15 cellular contexts compared by ENCODE assay signal in the genomic region with DNA sequence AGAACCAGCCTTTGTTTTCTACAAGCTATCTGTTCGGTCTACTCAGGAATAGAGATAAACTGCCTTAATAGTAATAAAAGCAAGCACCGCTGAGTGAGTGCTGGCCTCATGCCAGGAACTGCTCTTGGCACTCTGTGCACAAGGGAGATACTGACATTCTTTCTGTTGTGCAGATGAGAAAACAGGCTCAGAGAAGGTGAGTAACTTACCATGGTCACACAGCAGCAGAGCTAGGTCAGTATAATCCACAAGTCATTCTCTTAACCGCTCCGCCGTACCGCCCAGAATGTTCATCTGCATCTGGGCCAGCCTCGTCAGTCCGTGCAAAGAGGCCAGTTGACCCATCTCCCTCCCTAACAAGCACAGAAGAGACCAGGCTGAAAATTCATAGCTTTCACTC. TPM values are rescaled to one million over a fixed set of nuclear protein-coding genes. Genes with fewer than 3 reads are reported as not detected.
DNase-seq lines count a peak whose midpoint lies in the region; ATAC-seq and TF ChIP-seq lines count a peak whose summit lies in the region.
"Had no signal": no experiment of that assay in that cellular context is flagged by ENCODE, and none has a peak within 500 bp of the region (broad histone marks: within the 10 kb centered on the region; RNA-seq: fewer than 3 reads in every experiment).

No MANE protein-coding gene starts in this region.

- TF ChIP-seq EP300 in esophagus muscularis mucosa (IDR thresholded peaks at IDR 0.05), result no peak

- H3K9me3 ChIP-seq in MG63 (no peaks in the 10 kb centered on the region), right lobe of liver (no peaks in the 10 kb centered on the region), esophagus muscularis mucosa (no peaks in the 10 kb centered on the region)
- H3K9me3 ChIP-seq: colonic mucosa had no signal

- TF ChIP-seq CTCF in cardiac fibroblast (IDR thresholded peaks at IDR 0.05; ENCODE audit: low read depth, low read length) (no peak), right lobe of liver (IDR thresholded peaks at IDR 0.05) (no peak), esophagus muscularis mucosa (IDR thresholded peaks at IDR 0.05) (no peak)

- H3K36me3 ChIP-seq in MG63 (peaks cover 84% of the 10 kb centered on the region), right lobe of liver (peaks cover 0 to 11% (median 1%) of the 10 kb centered on the region in 4 donors), esophagus muscularis mucosa (peaks cover 22 to 71% (median 54%) of the 10 kb centered on the region in 4 donors)
- H3K36me3 ChIP-seq: colonic mucosa had no signal

- H3K4me3 ChIP-seq in MG63 (no peak overlapping the region), cardiac fibroblast (replicated peaks in 1 of 2; ENCODE audit: low read depth in 2 of 2, low read length in 2 of 2) (no peak overlapping the region), right lobe of liver (no peak overlapping the region), esophagus muscularis mucosa (no peak overlapping the region)
- H3K4me3 ChIP-seq: colonic mucosa, PC-9 had no signal

- WGBS in right lobe of liver (ENCODE audit: insufficient coverage, low coverage, low lambda C conversion rate, missing lambda C conversion rate), result 50% methylated on average over 6 of the region's 8 CpGs
- 70% methylated on average over 8 of the region's 8 CpGs for WGBS in esophagus muscularis mucosa

- ATAC-seq in right lobe of liver (no peak), GM18511 (IDR thresholded peaks at IDR 0.05; ENCODE audit: unreplicated experiment) (no peak), HG02798 (IDR thresholded peaks at IDR 0.05; ENCODE audit: poor library complexity, unreplicated experiment) (no peak), GM18909 (IDR thresholded peaks at IDR 0.05; ENCODE audit: poor library complexity, unreplicated experiment) (no peak)

- no peak overlapping the region for H3K27ac ChIP-seq in right lobe of liver
- peak overlapping the region in 2 of 4 donors; percentile 15 to 63 for H3K27ac ChIP-seq in esophagus muscularis mucosa (replicated peaks in 1 of 4)
- H3K27ac ChIP-seq: colonic mucosa, PC-9 had no signal

- intact Hi-C loops in right lobe of liver (cut with DNase I) (loop anchor here (5.0 to 10.0 kb wide), 2 partner anchors 73 to 94 kb away; no protein-coding TSS in a partner anchor), esophagus muscularis mucosa (cut with DNase I) (loop anchor here (5.0 kb wide), 1 partner anchor 178 kb away; no protein-coding TSS in a partner anchor)

- no peaks in the 10 kb centered on the region for H3K27me3 ChIP-seq in MG63
- H3K27me3 ChIP-seq in right lobe of liver, result no peaks in the 10 kb centered on the region
- no peaks in the 10 kb centered on the region for H3K27me3 ChIP-seq in esophagus muscularis mucosa
- H3K27me3 ChIP-seq: colonic mucosa had no signal

- no peak for TF ChIP-seq POLR2A in right lobe of liver (IDR thresholded peaks at IDR 0.05)
- no peak for TF ChIP-seq POLR2A in esophagus muscularis mucosa (IDR thresholded peaks at IDR 0.05; ENCODE audit: low read depth)

- DNase-seq in Ammon's horn (ENCODE audit: low spot score), result peak; percentile 44
- peak; percentile 25 for DNase-seq in MG63
- DNase-seq in cardiac fibroblast (ENCODE audit: low read depth in 2 of 2), result peak; percentile 63 to 84
- DNase-seq in right lobe of liver, result peak in 2 of 3 donors; percentile 54 to 62
- no peak for DNase-seq in esophagus muscularis mucosa (ENCODE audit: extremely low spot score)
- DNase-seq: activated naive CD4-positive, alpha-beta T cell treated with anti-CD3 and anti-CD28 coated beads, Interleukin-2, amount 10 ng/mL, durations not matched to agents 7 days and 5 days; C1 segment of cervical spinal cord; colonic mucosa; GF-D8; PC-9; stimulated activated naive CD4-positive, alpha-beta T cell treated with Interleukin-2 at 50 U/mL for 16 hours had no signal

- H3K4me1 ChIP-seq in right lobe of liver, result peaks cover 0 to 20% (median 4%) of the 10 kb centered on the region in 4 donors
- H3K4me1 ChIP-seq in esophagus muscularis mucosa, result peaks cover 54 to 100% (median 94%) of the 10 kb centered on the region in 4 donors
- H3K4me1 ChIP-seq: colonic mucosa had no signal

RNA-seq across cellular contexts. Expression of a gene that starts 27.4 kb away (rescaled TPM):
- not detected in 2 replicates for total RNA-seq in MG63 (2014; rRNA removed; shearing (Covaris generic); ENCODE audit: low replicate concordance)
- 1 to 10 TPM in 1 of 6 experiments, not detected in 5; 3.3 TPM for total RNA-seq in right lobe of liver
- total RNA-seq in esophagus muscularis mucosa, result not detected
- total RNA-seq: PC-9, renal cortical epithelial cell had no signal

RNA-seq across cellular contexts. Expression of a gene that starts 34.2 kb away (rescaled TPM):
- 24.2 and 24.7 TPM in 2 replicates for total RNA-seq in MG63 (2014; rRNA removed; shearing (Covaris generic); ENCODE audit: low replicate concordance)
- 10 to 100 TPM; 17.0 to 25.8 (median 18.8) TPM for total RNA-seq in right lobe of liver
- 100 to 1,000 TPM in 3 of 4 donors, 10 to 100 TPM in 1; 90.9 to 151 (median 133) TPM for total RNA-seq in esophagus muscularis mucosa
